In genomic region chr10:71878327-71879034, GRCh38 we compare ENCODE assay signal across 1 cellular context.
TF ChIP-seq lines count a peak whose summit lies in the region.

No MANE protein-coding gene starts in this region.

TF ChIP-seq in K562, 482 proteins besides CTCF, POLR2A, EP300 and RAD21 (continued from another document):
- no peak for TF ChIP-seq MAFK (IDR thresholded peaks at IDR 0.05; ENCODE audit: low read length)
- TF ChIP-seq POLR2G (IDR thresholded peaks at IDR 0.05; ENCODE audit: low read depth, low read length): peak; percentile 35; the same call in 1 of the 2 replicates
- TF ChIP-seq ATF1 (CRISPR knock-in tag; IDR thresholded peaks at IDR 0.05): no peak
- no peak for TF ChIP-seq ATF1 (tag; IDR thresholded peaks at IDR 0.05)
- TF ChIP-seq ZNF507 (tag; conservative IDR thresholded peaks at IDR 0.05): no peak
- TF ChIP-seq RBM25 (IDR thresholded peaks at IDR 0.05; ENCODE audit: low read depth, low read length, severe bottlenecking): peak; percentile 26
- TF ChIP-seq CXXC5 (CRISPR knock-in tag; IDR thresholded peaks at IDR 0.05): peak; percentile 33; the same call in 1 of the 2 replicates
- TF ChIP-seq ZNF740 (CRISPR knock-in tag; IDR thresholded peaks at IDR 0.05): no peak
- peak in 1 of 2 experiments; percentile 72; a peak in 2 of 4 replicates for TF ChIP-seq ZNF740 (tag; IDR thresholded peaks at IDR 0.05)
